In genomic region chr10:71864861-71865473, GRCh38 we compare ENCODE assay signal across 11 cellular contexts. TPM values are rescaled to one million over a fixed set of nuclear protein-coding genes. Genes with fewer than 3 reads are reported as not detected.
A peak's percentile ranks its signal among the peaks of the same experiment; 100 is the strongest.
DNase-seq lines count a peak whose midpoint lies in the region; ATAC-seq and TF ChIP-seq lines count a peak whose summit lies in the region.
"Had no signal": no experiment of that assay in that cellular context is flagged by ENCODE, and none has a peak within 500 bp of the region (broad histone marks: within the 10 kb centered on the region; RNA-seq: fewer than 3 reads in every experiment).

No MANE protein-coding gene starts in this region.

- no peaks in the 10 kb centered on the region for H3K9me3 ChIP-seq in neural progenitor cell (ENCODE audit: low read depth)
- H3K9me3 ChIP-seq in left lung = no peaks in the 10 kb centered on the region

- no peak overlapping the region for H3K4me3 ChIP-seq in astrocyte of the spinal cord (ENCODE audit: low read depth, low read length)
- H3K4me3 ChIP-seq in neural progenitor cell = no peak overlapping the region
- no peak overlapping the region for H3K4me3 ChIP-seq in left lung

- intact Hi-C loops in Calu3 (cut with micrococcal nuclease; ENCODE audit: unreplicated experiment) (no loop called here), left lung (cut with DNase I) (no loop called here)

- peak; percentile 32 for DNase-seq in Calu3
- peak; percentile 82 for DNase-seq in M059J (ENCODE audit: low read depth)
- peak; percentile 74 for DNase-seq in astrocyte of the spinal cord (ENCODE audit: low read depth, low spot score)
- DNase-seq in neural progenitor cell (ENCODE audit: low spot score) = no peak
- no peak for DNase-seq in NAMALWA (ENCODE audit: low spot score)
- no peak for DNase-seq in AG08395 (ENCODE audit: low spot score)
- DNase-seq in 8988T = no peak
- no peak for DNase-seq in left lung
- DNase-seq: activated CD4-positive, CD25-positive, alpha-beta regulatory T cell treated with anti-CD3 and anti-CD28 coated beads, Interleukin-2, amount 50 U/mL, for 72 hours; NCI-H510A; stimulated activated CD4-positive, alpha-beta T cell treated with anti-CD3 and anti-CD28 coated beads, Interleukin-15, amount 100 ng/mL, for 24 hours had no signal

- H3K27me3 Mint-ChIP-seq in Calu3 (ENCODE audit: unreplicated experiment) = no peaks in the 10 kb centered on the region
- H3K27me3 Mint-ChIP-seq in neural progenitor cell (ENCODE audit: insufficient read depth, low read depth) = peaks cover 7% of the 10 kb centered on the region

- H3K27me3 ChIP-seq in neural progenitor cell (no peaks in the 10 kb centered on the region), left lung (no peaks in the 10 kb centered on the region)

- no peaks in the 10 kb centered on the region for H4K20me1 ChIP-seq in neural progenitor cell (ENCODE audit: low read depth)

- H3F3A ChIP-seq in neural progenitor cell (ENCODE audit: low read depth) = peaks cover 10% of the 10 kb centered on the region

- TF ChIP-seq CTCF in Calu3 (IDR thresholded peaks at IDR 0.05; ENCODE audit: unreplicated experiment) (no peak), astrocyte of the spinal cord (IDR thresholded peaks at IDR 0.05; ENCODE audit: low read depth, low read length) (no peak), neural progenitor cell (IDR thresholded peaks at IDR 0.05) (no peak), left lung (IDR thresholded peaks at IDR 0.05) (no peak)

- H3K4me1 ChIP-seq in neural progenitor cell (peaks cover 17% of the 10 kb centered on the region), left lung (peaks cover 8 to 64% of the 10 kb centered on the region in 2 donors)

- peaks cover 37% of the 10 kb centered on the region for H3K4me1 Mint-ChIP-seq in Calu3 (ENCODE audit: low read depth, unreplicated experiment)
- peaks cover 17% of the 10 kb centered on the region for H3K4me1 Mint-ChIP-seq in neural progenitor cell

- H3K36me3 ChIP-seq in neural progenitor cell = no peaks in the 10 kb centered on the region
- H3K36me3 ChIP-seq in left lung = no peaks in the 10 kb centered on the region

- no peak overlapping the region for H3K4me2 ChIP-seq in neural progenitor cell

- H2AFZ ChIP-seq in neural progenitor cell (replicated peaks) = no peak overlapping the region

- no peak overlapping the region for H3K9ac ChIP-seq in neural progenitor cell

- no peaks in the 10 kb centered on the region for H3K79me2 ChIP-seq in neural progenitor cell (ENCODE audit: low read depth)

- BruUV-seq in Calu3 (replicated peaks; lab: Mats Ljungman, UMichigan) = no TSS peak

- in situ Hi-C loops in astrocyte of the spinal cord (cut with HindIII; ENCODE audit: low sequenced_read_pairs) = no loop called here

- ATAC-seq in left lung = no peak

- H3K27ac Mint-ChIP-seq in Calu3 (ENCODE audit: unreplicated experiment) = peak overlapping the region; percentile 8
- peak overlapping the region; percentile 76 for H3K27ac Mint-ChIP-seq in neural progenitor cell

- H3K9me3 Mint-ChIP-seq in Calu3 (ENCODE audit: low read depth, unreplicated experiment) = no peaks in the 10 kb centered on the region
- H3K9me3 Mint-ChIP-seq in neural progenitor cell = peaks cover 3% of the 10 kb centered on the region

- CTCF ChIA-PET in Calu3 (lab: Charles Lee) = no interaction called here

- H3K36me3 Mint-ChIP-seq in Calu3 (ENCODE audit: insufficient read depth, unreplicated experiment) = peaks cover 9% of the 10 kb centered on the region
- no peaks in the 10 kb centered on the region for H3K36me3 Mint-ChIP-seq in neural progenitor cell

- H3K27ac ChIP-seq in neural progenitor cell (no peak overlapping the region), left lung (peak overlapping the region in 1 of 2 donors; percentile 18)

- H3K4me3 Mint-ChIP-seq in Calu3 (ENCODE audit: low read depth, unreplicated experiment) (no peak overlapping the region), neural progenitor cell (no peak overlapping the region)

RNA-seq across cellular contexts. Expression of gene PSAP, which starts 13.9 kb away (rescaled TPM):
- total RNA-seq in Calu3 (2022) = 840 and 1,050 TPM in 2 replicates
- total RNA-seq in M059J (2014; rRNA removed; shearing (Covaris generic)) = 359 and 530 TPM in 2 replicates
- total RNA-seq in neural progenitor cell (ENCODE audit: low replicate concordance) = 358 and 493 TPM in 2 replicates
- 1,000 to 10,000 TPM; 1,484 to 1,668 TPM for total RNA-seq in left lung

Comparison
In these comparisons a context has a peak if more than half of its experiments do, and no peak if none do; other contexts are left out.
1. DNase-seq: peak in Calu3 (single experiment), M059J (single experiment) and astrocyte of the spinal cord (single experiment); none in neural progenitor cell (single experiment), NAMALWA (single experiment), AG08395 (single experiment), 8988T (single experiment) and left lung (0 of 2).